ENCODE assay signal across 1 cellular context in genomic region chr16:21523411-21524067, GRCh38.
A peak's percentile ranks its signal among the peaks of the same experiment; 100 is the strongest.
TF ChIP-seq lines count a peak whose summit lies in the region.

No MANE protein-coding gene starts in this region.

TF ChIP-seq in HepG2, 621 proteins besides CTCF, POLR2A, EP300 and RAD21 (continued from another document and continues in another):
- TF ChIP-seq, protein P1, sequence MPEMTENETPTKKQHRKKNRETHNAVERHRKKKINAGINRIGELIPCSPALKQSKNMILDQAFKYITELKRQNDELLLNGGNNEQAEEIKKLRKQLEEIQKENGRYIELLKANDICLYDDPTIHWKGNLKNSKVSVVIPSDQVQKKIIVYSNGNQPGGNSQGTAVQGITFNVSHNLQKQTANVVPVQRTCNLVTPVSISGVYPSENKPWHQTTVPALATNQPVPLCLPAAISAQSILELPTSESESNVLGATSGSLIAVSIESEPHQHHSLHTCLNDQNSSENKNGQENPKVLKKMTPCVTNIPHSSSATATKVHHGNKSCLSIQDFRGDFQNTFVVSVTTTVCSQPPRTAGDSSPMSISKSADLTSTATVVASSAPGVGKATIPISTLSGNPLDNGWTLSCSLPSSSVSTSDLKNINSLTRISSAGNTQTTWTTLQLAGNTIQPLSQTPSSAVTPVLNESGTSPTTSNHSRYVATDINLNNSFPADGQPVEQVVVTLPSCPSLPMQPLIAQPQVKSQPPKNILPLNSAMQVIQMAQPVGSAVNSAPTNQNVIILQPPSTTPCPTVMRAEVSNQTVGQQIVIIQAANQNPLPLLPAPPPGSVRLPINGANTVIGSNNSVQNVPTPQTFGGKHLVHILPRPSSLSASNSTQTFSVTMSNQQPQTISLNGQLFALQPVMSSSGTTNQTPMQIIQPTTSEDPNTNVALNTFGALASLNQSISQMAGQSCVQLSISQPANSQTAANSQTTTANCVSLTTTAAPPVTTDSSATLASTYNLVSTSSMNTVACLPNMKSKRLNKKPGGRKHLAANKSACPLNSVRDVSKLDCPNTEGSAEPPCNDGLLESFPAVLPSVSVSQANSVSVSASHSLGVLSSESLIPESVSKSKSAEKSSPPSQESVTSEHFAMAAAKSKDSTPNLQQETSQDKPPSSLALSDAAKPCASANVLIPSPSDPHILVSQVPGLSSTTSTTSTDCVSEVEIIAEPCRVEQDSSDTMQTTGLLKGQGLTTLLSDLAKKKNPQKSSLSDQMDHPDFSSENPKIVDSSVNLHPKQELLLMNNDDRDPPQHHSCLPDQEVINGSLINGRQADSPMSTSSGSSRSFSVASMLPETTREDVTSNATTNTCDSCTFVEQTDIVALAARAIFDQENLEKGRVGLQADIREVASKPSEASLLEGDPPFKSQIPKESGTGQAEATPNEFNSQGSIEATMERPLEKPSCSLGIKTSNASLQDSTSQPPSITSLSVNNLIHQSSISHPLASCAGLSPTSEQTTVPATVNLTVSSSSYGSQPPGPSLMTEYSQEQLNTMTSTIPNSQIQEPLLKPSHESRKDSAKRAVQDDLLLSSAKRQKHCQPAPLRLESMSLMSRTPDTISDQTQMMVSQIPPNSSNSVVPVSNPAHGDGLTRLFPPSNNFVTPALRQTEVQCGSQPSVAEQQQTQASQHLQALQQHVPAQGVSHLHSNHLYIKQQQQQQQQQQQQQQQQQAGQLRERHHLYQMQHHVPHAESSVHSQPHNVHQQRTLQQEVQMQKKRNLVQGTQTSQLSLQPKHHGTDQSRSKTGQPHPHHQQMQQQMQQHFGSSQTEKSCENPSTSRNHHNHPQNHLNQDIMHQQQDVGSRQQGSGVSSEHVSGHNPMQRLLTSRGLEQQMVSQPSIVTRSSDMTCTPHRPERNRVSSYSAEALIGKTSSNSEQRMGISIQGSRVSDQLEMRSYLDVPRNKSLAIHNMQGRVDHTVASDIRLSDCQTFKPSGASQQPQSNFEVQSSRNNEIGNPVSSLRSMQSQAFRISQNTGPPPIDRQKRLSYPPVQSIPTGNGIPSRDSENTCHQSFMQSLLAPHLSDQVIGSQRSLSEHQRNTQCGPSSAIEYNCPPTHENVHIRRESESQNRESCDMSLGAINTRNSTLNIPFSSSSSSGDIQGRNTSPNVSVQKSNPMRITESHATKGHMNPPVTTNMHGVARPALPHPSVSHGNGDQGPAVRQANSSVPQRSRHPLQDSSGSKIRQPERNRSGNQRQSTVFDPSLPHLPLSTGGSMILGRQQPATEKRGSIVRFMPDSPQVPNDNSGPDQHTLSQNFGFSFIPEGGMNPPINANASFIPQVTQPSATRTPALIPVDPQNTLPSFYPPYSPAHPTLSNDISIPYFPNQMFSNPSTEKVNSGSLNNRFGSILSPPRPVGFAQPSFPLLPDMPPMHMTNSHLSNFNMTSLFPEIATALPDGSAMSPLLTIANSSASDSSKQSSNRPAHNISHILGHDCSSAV (CRISPR knock-in tag; IDR thresholded peaks at IDR 0.05; ENCODE audit: borderline replicate concordance): no peak; the same call in 1 of the 2 replicates
- TF ChIP-seq ZNF552 (CRISPR knock-in tag; IDR thresholded peaks at IDR 0.05; ENCODE audit: borderline replicate concordance) (0 out of 2 replicates have a peak, but pooled peaks have one; percentile 51), SRSF4 (IDR thresholded peaks at IDR 0.05; ENCODE audit: low read depth, low read length, poor library complexity, severe bottlenecking) (no peak), TRIM24 (CRISPR knock-in tag; IDR thresholded peaks at IDR 0.05) (0 out of 2 replicates have a peak, but pooled peaks have one; percentile 7), THAP7 (CRISPR knock-in tag; IDR thresholded peaks at IDR 0.05) (peak; percentile 62; the same call in 1 of the 2 replicates), ZNF713 (CRISPR knock-in tag; IDR thresholded peaks at IDR 0.05) (0 out of 2 replicates have a peak, but pooled peaks have one; percentile 26), ETV5 (CRISPR knock-in tag; IDR thresholded peaks at IDR 0.05; ENCODE audit: borderline replicate concordance) (peak; percentile 42), ZNF225 (CRISPR knock-in tag; IDR thresholded peaks at IDR 0.05) (peak; percentile 81; the same call in 1 of the 2 replicates), PCBP1 (IDR thresholded peaks at IDR 0.05; ENCODE audit: borderline replicate concordance, low read depth, low read length) (0 out of 2 replicates have a peak, but pooled peaks have one; percentile 75), ZNF614 (CRISPR knock-in tag; IDR thresholded peaks at IDR 0.05; ENCODE audit: borderline replicate concordance) (peak; percentile 26; the same call in 1 of the 2 replicates), HIVEP1 (CRISPR knock-in tag; IDR thresholded peaks at IDR 0.05) (peak; percentile 55; the same call in 1 of the 2 replicates), ZNF160 (CRISPR knock-in tag; IDR thresholded peaks at IDR 0.05) (peak; percentile 20; the same call in 1 of the 2 replicates), CBFB (CRISPR knock-in tag; IDR thresholded peaks at IDR 0.05) (0 out of 2 replicates have a peak, but pooled peaks have one; percentile 43), ZZZ3 (CRISPR knock-in tag; IDR thresholded peaks at IDR 0.05; ENCODE audit: borderline replicate concordance) (no peak), ZNF383 (CRISPR knock-in tag; IDR thresholded peaks at IDR 0.05; ENCODE audit: borderline replicate concordance) (no peak), ZNF839 (CRISPR knock-in tag; IDR thresholded peaks at IDR 0.05; ENCODE audit: borderline replicate concordance) (peak; percentile 75; the same call in 1 of the 2 replicates), KLF15 (CRISPR knock-in tag; IDR thresholded peaks at IDR 0.05; ENCODE audit: borderline replicate concordance) (peak; percentile 23; the same call in 1 of the 2 replicates), HDAC2 (CRISPR knock-in tag; IDR thresholded peaks at IDR 0.05) (0 out of 2 replicates have a peak, but pooled peaks have one; percentile 11), HBP1 (CRISPR knock-in tag; IDR thresholded peaks at IDR 0.05; ENCODE audit: low read depth) (0 out of 2 replicates have a peak, but pooled peaks have one; percentile 52), ZNF331 (CRISPR knock-in tag; IDR thresholded peaks at IDR 0.05) (no peak; the same call in 1 of the 2 replicates), ZNF709 (CRISPR knock-in tag; IDR thresholded peaks at IDR 0.05) (0 out of 2 replicates have a peak, but pooled peaks have one; percentile 71), SP140L (CRISPR knock-in tag; IDR thresholded peaks at IDR 0.05; ENCODE audit: borderline replicate concordance) (no peak), ZBTB21 (CRISPR knock-in tag; IDR thresholded peaks at IDR 0.05) (0 out of 2 replicates have a peak, but pooled peaks have one; percentile 17), GATAD2A (CRISPR knock-in tag; IDR thresholded peaks at IDR 0.05) (peak; percentile 26; the same call in 1 of the 2 replicates), ZNF567 (CRISPR knock-in tag; IDR thresholded peaks at IDR 0.05; ENCODE audit: borderline replicate concordance) (0 out of 2 replicates have a peak, but pooled peaks have one; percentile 26), ZNF609 (CRISPR knock-in tag; IDR thresholded peaks at IDR 0.05; ENCODE audit: borderline replicate concordance) (no peak), TFDP1 (CRISPR knock-in tag; IDR thresholded peaks at IDR 0.05; ENCODE audit: borderline replicate concordance) (peak; percentile 17; the same call in 1 of the 2 replicates), BRD4 (CRISPR knock-in tag; IDR thresholded peaks at IDR 0.05) (no peak), ZBTB7A (CRISPR knock-in tag; IDR thresholded peaks at IDR 0.05) (peak; percentile 92), ZNF280D (CRISPR knock-in tag; IDR thresholded peaks at IDR 0.05) (peak; percentile 86; the same call in 1 of the 2 replicates), MIER2 (CRISPR knock-in tag; IDR thresholded peaks at IDR 0.05) (0 out of 2 replicates have a peak, but pooled peaks have one; percentile 17)
- TF ChIP-seq, protein P2, sequence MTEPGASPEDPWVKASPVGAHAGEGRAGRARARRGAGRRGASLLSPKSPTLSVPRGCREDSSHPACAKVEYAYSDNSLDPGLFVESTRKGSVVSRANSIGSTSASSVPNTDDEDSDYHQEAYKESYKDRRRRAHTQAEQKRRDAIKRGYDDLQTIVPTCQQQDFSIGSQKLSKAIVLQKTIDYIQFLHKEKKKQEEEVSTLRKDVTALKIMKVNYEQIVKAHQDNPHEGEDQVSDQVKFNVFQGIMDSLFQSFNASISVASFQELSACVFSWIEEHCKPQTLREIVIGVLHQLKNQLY (CRISPR knock-in tag; IDR thresholded peaks at IDR 0.05): 0 out of 2 replicates have a peak, but pooled peaks have one; percentile 13
- TF ChIP-seq, protein P3, sequence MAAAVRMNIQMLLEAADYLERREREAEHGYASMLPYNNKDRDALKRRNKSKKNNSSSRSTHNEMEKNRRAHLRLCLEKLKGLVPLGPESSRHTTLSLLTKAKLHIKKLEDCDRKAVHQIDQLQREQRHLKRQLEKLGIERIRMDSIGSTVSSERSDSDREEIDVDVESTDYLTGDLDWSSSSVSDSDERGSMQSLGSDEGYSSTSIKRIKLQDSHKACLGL (CRISPR knock-in tag; IDR thresholded peaks at IDR 0.05): peak; percentile 45; the same call in 1 of the 2 replicates
